ENCODE assay signal across 1 cellular context in the genomic region with DNA sequence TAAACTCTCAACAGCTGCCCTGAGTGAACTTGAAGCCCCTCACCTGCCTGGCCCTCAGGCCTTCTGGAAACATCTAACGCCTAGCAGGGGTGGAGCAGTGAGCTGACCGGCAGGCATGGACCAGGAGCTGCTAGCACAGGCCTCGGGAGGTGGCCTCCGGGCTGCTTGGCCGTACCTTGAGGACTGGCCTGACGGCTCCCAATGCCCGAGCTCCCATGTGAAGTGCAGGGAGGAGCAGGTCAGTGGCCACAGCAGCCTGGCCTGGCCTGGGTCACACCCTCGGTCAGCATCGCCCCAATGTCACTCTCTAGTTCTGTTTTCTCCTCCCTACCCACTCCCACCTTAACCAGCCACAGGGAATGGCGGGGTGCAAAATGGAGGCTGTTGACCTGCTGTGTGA.
TF ChIP-seq lines count a peak whose summit lies in the region.

No MANE protein-coding gene starts in this region.

TF ChIP-seq in IMR-90, 13 proteins besides CTCF, POLR2A, EP300 and RAD21:
- no peak for TF ChIP-seq RFX5 (IDR thresholded peaks at IDR 0.05; ENCODE audit: low read depth, low read length)
- TF ChIP-seq, protein P1, sequence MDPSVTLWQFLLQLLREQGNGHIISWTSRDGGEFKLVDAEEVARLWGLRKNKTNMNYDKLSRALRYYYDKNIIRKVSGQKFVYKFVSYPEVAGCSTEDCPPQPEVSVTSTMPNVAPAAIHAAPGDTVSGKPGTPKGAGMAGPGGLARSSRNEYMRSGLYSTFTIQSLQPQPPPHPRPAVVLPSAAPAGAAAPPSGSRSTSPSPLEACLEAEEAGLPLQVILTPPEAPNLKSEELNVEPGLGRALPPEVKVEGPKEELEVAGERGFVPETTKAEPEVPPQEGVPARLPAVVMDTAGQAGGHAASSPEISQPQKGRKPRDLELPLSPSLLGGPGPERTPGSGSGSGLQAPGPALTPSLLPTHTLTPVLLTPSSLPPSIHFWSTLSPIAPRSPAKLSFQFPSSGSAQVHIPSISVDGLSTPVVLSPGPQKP (IDR thresholded peaks at IDR 0.05; ENCODE audit: borderline replicate concordance, low read depth, low read length) = no peak
- TF ChIP-seq CHD1 (IDR thresholded peaks at IDR 0.05; ENCODE audit: low read depth, low read length) = no peak
- TF ChIP-seq SMC3 (IDR thresholded peaks at IDR 0.05; ENCODE audit: low read depth, low read length) = no peak
- TF ChIP-seq FOS (IDR thresholded peaks at IDR 0.05; ENCODE audit: low read depth, low read length) = no peak
- no peak for TF ChIP-seq BHLHE40 (IDR thresholded peaks at IDR 0.05; ENCODE audit: low read depth, low read length)
